In the genomic region with DNA sequence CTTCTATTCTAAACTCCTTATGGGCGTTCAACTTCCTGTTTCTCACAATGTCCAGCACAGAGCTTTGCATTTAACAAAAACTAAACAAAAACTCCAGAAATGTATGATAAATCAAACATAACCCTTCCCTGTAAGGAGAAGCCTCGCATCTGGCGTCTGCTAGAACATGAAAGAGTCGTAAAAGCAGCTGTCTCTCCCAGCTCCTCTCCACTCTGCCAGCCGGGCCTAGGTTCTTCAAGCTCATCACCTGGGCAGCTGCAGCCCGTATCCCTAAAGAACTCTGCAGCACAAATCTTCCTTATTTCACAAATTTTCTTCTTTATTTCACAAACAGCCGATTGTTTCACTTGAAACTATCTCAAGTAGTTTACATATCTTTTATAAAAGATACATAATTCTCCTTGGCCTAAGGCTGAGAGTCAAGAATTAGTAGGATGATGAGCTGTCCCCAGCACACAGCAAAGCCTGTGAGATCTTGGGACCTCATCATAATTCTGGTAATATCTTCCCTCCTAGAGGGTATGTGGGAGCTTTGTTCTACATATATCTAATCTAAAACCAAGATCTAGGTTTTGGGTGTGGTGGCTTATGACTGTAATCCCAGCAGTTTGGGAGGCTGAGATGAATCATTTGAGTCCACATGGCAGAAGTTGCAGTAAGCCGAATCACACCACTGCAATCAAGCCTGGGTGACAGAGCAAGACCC, we compare ENCODE assay signal across 8 cellular contexts. TPM values are rescaled to one million over a fixed set of nuclear protein-coding genes. Genes with fewer than 3 reads are reported as not detected.
DNase-seq lines count a peak whose midpoint lies in the region; TF ChIP-seq lines count a peak whose summit lies in the region.

No MANE protein-coding gene starts in this region.

- H3K4me3 ChIP-seq in esophagus (ENCODE audit: low read depth in 1 of 2, low read length in 2 of 2), result no peak overlapping the region
- H3K4me3 ChIP-seq in spleen, result no peak overlapping the region
- no peak overlapping the region for H3K4me3 ChIP-seq in Karpas-422 (ENCODE audit: low read length)

- peak overlapping the region; percentile 93 for H3K27ac Mint-ChIP-seq in T-helper 1 cell treated with Interleukin-12 subunit alpha and Interleukin-12 subunit beta and Interleukin-4 antibody, amounts not matched to agents 30 μg/mL and 1 μg/mL, for 36 hours

- no peak overlapping the region for H3K4me2 ChIP-seq in Karpas-422 (ENCODE audit: low read depth, low read length, poor library complexity, severe bottlenecking)

- intact Hi-C loops in spleen (cut with DNase I; ENCODE audit: low total_unique reads), result loop anchor here (5.0 kb wide), 1 partner anchor 75 kb away; no protein-coding TSS in a partner anchor

- H3K27ac ChIP-seq in esophagus (ENCODE audit: low read depth in 2 of 2, low read length in 1 of 2) (peak overlapping the region; percentile 1 to 64), spleen (peak overlapping the region in 6 of 8 donors; percentile 17 to 52 (median 26)), Karpas-422 (ENCODE audit: low read length) (no peak overlapping the region)

- H3K9me3 ChIP-seq in esophagus (ENCODE audit: control insufficient read depth in 2 of 2, insufficient read depth in 1 of 2, low read depth in 1 of 2, low read length in 1 of 2), result no peaks in the 10 kb centered on the region
- no peaks in the 10 kb centered on the region for H3K9me3 ChIP-seq in spleen
- no peaks in the 10 kb centered on the region for H3K9me3 ChIP-seq in Karpas-422 (ENCODE audit: low read length)

- H3K4me1 ChIP-seq in esophagus (ENCODE audit: control insufficient read depth in 2 of 2, insufficient read depth in 2 of 2, low read length in 1 of 2), result no peaks in the 10 kb centered on the region
- H3K4me1 ChIP-seq in spleen, result peaks cover 15 to 61% (median 37%) of the 10 kb centered on the region in 6 donors
- H3K4me1 ChIP-seq in Karpas-422 (ENCODE audit: low read length), result no peaks in the 10 kb centered on the region

- no peaks in the 10 kb centered on the region for H3K9me3 Mint-ChIP-seq in T-helper 1 cell treated with Interleukin-12 subunit alpha and Interleukin-12 subunit beta and Interleukin-4 antibody, amounts not matched to agents 30 μg/mL and 1 μg/mL, for 36 hours

- H4K20me1 ChIP-seq in Karpas-422 (ENCODE audit: insufficient read depth, low read depth, low read length), result 0 out of 2 replicates have a peak, but pooled peaks cover 4% of the 10 kb centered on the region

- no peak for TF ChIP-seq CTCF in spleen (IDR thresholded peaks at IDR 0.05 in 8 of 11, conservative IDR thresholded peaks at IDR 0.05 in 3 of 11)

- peaks cover 37% of the 10 kb centered on the region for H3K4me1 Mint-ChIP-seq in T-helper 1 cell treated with Interleukin-12 subunit alpha and Interleukin-12 subunit beta and Interleukin-4 antibody, amounts not matched to agents 30 μg/mL and 1 μg/mL, for 36 hours (ENCODE audit: low read depth)

- whole genome bisulfite sequencing in esophagus, 2 donors, result 60 to 61% methylated on average over 8 of the region's 8 CpGs
- 48 to 76% (median 70%) methylated on average over 8 of the region's 8 CpGs for WGBS in spleen, 5 donors

- H3K36me3 ChIP-seq in esophagus (ENCODE audit: control insufficient read depth in 2 of 2, insufficient read depth in 2 of 2, low read length in 1 of 2) (peaks cover 17 to 18% of the 10 kb centered on the region in 2 donors), spleen (peaks cover 0 to 73% (median 22%) of the 10 kb centered on the region in 6 donors), Karpas-422 (ENCODE audit: insufficient read depth, low read length) (no peaks in the 10 kb centered on the region)

- H3K27me3 ChIP-seq in esophagus (ENCODE audit: control insufficient read depth in 1 of 2, insufficient read depth in 2 of 2, low read length in 2 of 2) (no peaks in the 10 kb centered on the region), spleen (replicated peaks in 1 of 7) (no peaks in the 10 kb centered on the region), Karpas-422 (ENCODE audit: low read length) (no peaks in the 10 kb centered on the region)

- no peak overlapping the region for H3K9ac ChIP-seq in Karpas-422 (ENCODE audit: low read length)

- H3K79me2 ChIP-seq in Karpas-422 (ENCODE audit: low read length), result no peaks in the 10 kb centered on the region

- H3K27me3 Mint-ChIP-seq in T-helper 1 cell treated with Interleukin-12 subunit alpha and Interleukin-12 subunit beta and Interleukin-4 antibody, amounts not matched to agents 30 μg/mL and 1 μg/mL, for 36 hours (ENCODE audit: low read depth), result no peaks in the 10 kb centered on the region

- TF ChIP-seq POLR2A in spleen (IDR thresholded peaks at IDR 0.05), result no peak

- no peak overlapping the region for H2AFZ ChIP-seq in Karpas-422 (ENCODE audit: low read length)

- H3K36me3 Mint-ChIP-seq in T-helper 1 cell treated with Interleukin-12 subunit alpha and Interleukin-12 subunit beta and Interleukin-4 antibody, amounts not matched to agents 30 μg/mL and 1 μg/mL, for 36 hours (ENCODE audit: low read depth), result peaks cover 62% of the 10 kb centered on the region

- H3K9me2 ChIP-seq in Karpas-422 (replicated peaks; ENCODE audit: insufficient read depth, low read length), result no peaks in the 10 kb centered on the region

- peak; percentile 89 for DNase-seq in EL
- DNase-seq in spleen, result no peak
- no peak for DNase-seq in Karpas-422
- no peak for DNase-seq in epidermal melanocyte (ENCODE audit: insufficient read length, low spot score)
- no peak for DNase-seq in NCI-H1105 (lab: John Stamatoyannopoulos, UW)
- DNase-seq in NK-92 treated with Interleukin-12 subunit alpha and Interleukin-12 subunit beta, amount 100 ng/mL, for 24 hours (lab: John Stamatoyannopoulos, UW), result no peak

- H3K4me3 Mint-ChIP-seq in T-helper 1 cell treated with Interleukin-12 subunit alpha and Interleukin-12 subunit beta and Interleukin-4 antibody, amounts not matched to agents 30 μg/mL and 1 μg/mL, for 36 hours, result peak overlapping the region; percentile 57

RNA-seq across cellular contexts. Expression of gene ANXA2, which starts 35.3 kb away (rescaled TPM):
- polyA plus RNA-seq in esophagus (1,000 to 10,000 TPM; 1,972 to 2,098 TPM), spleen (100 to 1,000 TPM; 163 to 437 (median 230) TPM)
- 100 to 1,000 TPM; 191 to 397 (median 338) TPM for total RNA-seq in spleen
- 5.5 and 6.7 TPM in 2 replicates for total RNA-seq in Karpas-422 (2014; rRNA removed; shearing (Covaris generic); ENCODE audit: low replicate concordance)

Comparison
In these comparisons a context has a peak if more than half of its experiments do, and no peak if none do; other contexts are left out.
1. RNA of gene ANXA2, which starts 35.3 kb away (total RNA-seq): 191 to 397 TPM in spleen; 5.5 to 6.7 TPM in Karpas-422; every median in the first group is over 10 times any median in the second.